8 cellular contexts compared by ENCODE assay signal in genomic region chr1:155176544-155177071, GRCh38. TPM values are rescaled to one million over a fixed set of nuclear protein-coding genes. Genes with fewer than 3 reads are reported as not detected.
DNase-seq lines count a peak whose midpoint lies in the region; ATAC-seq, FAIRE-seq and TF ChIP-seq lines count a peak whose summit lies in the region.

No MANE protein-coding gene starts in this region.

- H3K4me1 Mint-ChIP-seq in naive thymus-derived CD8-positive, alpha-beta T cell: peaks cover 23 to 52% (median 43%) of the 10 kb centered on the region in 4 donors

- POLR2A ChIA-PET in naive thymus-derived CD8-positive, alpha-beta T cell (lab: Charles Lee): interaction anchor here (0.9 to 7.8 kb wide), 4 partner anchors 17 to 68 kb away, joined by 3 to 150 read pairs (median 26); partner anchors contain the start of genes MTX1 and THBS3

- TF ChIP-seq CTCF in LNCaP clone FGC (IDR thresholded peaks at IDR 0.05; ENCODE audit: control insufficient read depth, extremely low read depth, insufficient read depth): peak; percentile 92

- H3K4me3 ChIP-seq in LNCaP clone FGC (ENCODE audit: low read depth, low read length): peak overlapping the region; percentile 33

- ATAC-seq in esophagus mucosa (peak; percentile 62), GM19455 (IDR thresholded peaks at IDR 0.05; ENCODE audit: unreplicated experiment) (no peak)
- peak; percentile 31 to 48 for ATAC-seq in naive thymus-derived CD8-positive, alpha-beta T cell
- ATAC-seq in stimulated activated naive CD8-positive, alpha-beta T cell treated with anti-CD3 and anti-CD28 coated beads, Interleukin-15, Interleukin-2, amounts not matched to agents 100 U/mL and 50 U/mL, for 24 hours: peak; percentile 28

- H3K36me3 Mint-ChIP-seq in naive thymus-derived CD8-positive, alpha-beta T cell: peaks cover 0 to 13% (median 6%) of the 10 kb centered on the region in 3 donors

- peak overlapping the region; percentile 29 to 98 (median 68) for H3K27ac Mint-ChIP-seq in naive thymus-derived CD8-positive, alpha-beta T cell

- H3K9me3 Mint-ChIP-seq in naive thymus-derived CD8-positive, alpha-beta T cell: no peaks in the 10 kb centered on the region

- H3K4me3 Mint-ChIP-seq in naive thymus-derived CD8-positive, alpha-beta T cell: peak overlapping the region; percentile 3 to 63 (median 40)

- H3K27me3 Mint-ChIP-seq in naive thymus-derived CD8-positive, alpha-beta T cell: peaks cover 0 to 2% (median 0%) of the 10 kb centered on the region in 5 donors

- FAIRE-seq in RCC 7860 (lab: Jason Lieb, UNC): peak; percentile 4

- peak; percentile 99 for DNase-seq in DMS53 treated with DMSO at 0.1 percent for 48 hours (lab: John Stamatoyannopoulos, UW; ENCODE audit: unreplicated experiment)
- DNase-seq in LNCaP clone FGC (ENCODE audit: low read depth): peak; percentile 69
- DNase-seq in RCC 7860 (ENCODE audit: low spot score): peak; percentile 53
- peak; percentile 86 for DNase-seq in activated T-cell treated with anti-CD3 and anti-CD28 coated beads, Interleukin-2, amount 50 U/mL, for 1 hour
- DNase-seq in naive thymus-derived CD8-positive, alpha-beta T cell: peak; percentile 63 to 88 (median 82)
- DNase-seq in stimulated activated naive CD8-positive, alpha-beta T cell treated with anti-CD3 and anti-CD28 coated beads, Interleukin-15, Interleukin-2, amounts not matched to agents 100 U/mL and 50 U/mL, for 24 hours: peak; percentile 93

RNA-seq across cellular contexts. Expression of gene TRIM46, which starts 3.0 kb away (rescaled TPM):
- 0.12 TPM for total RNA-seq in esophagus mucosa
- 1 to 10 TPM; 4.0 to 4.1 TPM for total RNA-seq in naive thymus-derived CD8-positive, alpha-beta T cell
- under 1 TPM; 0.40 to 0.92 (median 0.60) TPM for polyA plus RNA-seq in naive thymus-derived CD8-positive, alpha-beta T cell

RNA-seq across cellular contexts. Expression of gene KRTCAP2, which starts 3.5 kb away (rescaled TPM):
- 111 TPM for total RNA-seq in esophagus mucosa
- 100 to 1,000 TPM; 148 to 152 TPM for total RNA-seq in naive thymus-derived CD8-positive, alpha-beta T cell
- 100 to 1,000 TPM; 453 to 495 (median 490) TPM for polyA plus RNA-seq in naive thymus-derived CD8-positive, alpha-beta T cell

RNA-seq across cellular contexts. Expression of gene THBS3, which starts 31.1 kb away (rescaled TPM):
- 14.5 TPM for total RNA-seq in esophagus mucosa
- total RNA-seq in naive thymus-derived CD8-positive, alpha-beta T cell: 10 to 100 TPM; 36.8 to 37.9 TPM
- polyA plus RNA-seq in naive thymus-derived CD8-positive, alpha-beta T cell: 1 to 10 TPM; 1.2 to 3.8 (median 3.0) TPM

RNA-seq across cellular contexts. Expression of gene MTX1, which starts 31.9 kb away (rescaled TPM):
- 36.5 TPM for total RNA-seq in esophagus mucosa
- 10 to 100 TPM; 26.9 to 27.1 TPM for total RNA-seq in naive thymus-derived CD8-positive, alpha-beta T cell
- polyA plus RNA-seq in naive thymus-derived CD8-positive, alpha-beta T cell: 10 to 100 TPM; 45.8 to 50.7 (median 48.5) TPM

RNA-seq across cellular contexts. Expression of gene DPM3, which starts 36.3 kb away (rescaled TPM):
- total RNA-seq in esophagus mucosa: 62.4 TPM
- 10 to 100 TPM; 45.2 to 59.8 TPM for total RNA-seq in naive thymus-derived CD8-positive, alpha-beta T cell
- polyA plus RNA-seq in naive thymus-derived CD8-positive, alpha-beta T cell: 100 to 1,000 TPM; 103 to 159 (median 159) TPM
